ENCODE assay signal across 8 cellular contexts in genomic region chr5:141223112-141223783, GRCh38. TPM values are rescaled to one million over a fixed set of nuclear protein-coding genes. Genes with fewer than 3 reads are reported as not detected.
A peak's percentile ranks its signal among the peaks of the same experiment; 100 is the strongest.
DNase-seq lines count a peak whose midpoint lies in the region; ATAC-seq and TF ChIP-seq lines count a peak whose summit lies in the region.

TSS of gene PCDHB14 (plus strand) at chr5:141223343. CDS start at chr5:141223506, 163 bp downstream.

- no peaks in the 10 kb centered on the region for H3K79me2 ChIP-seq in hepatocyte

- peak; percentile 66 for DNase-seq in Calu3
- DNase-seq in SK-N-DZ (ENCODE audit: low spot score): peak; percentile 81
- DNase-seq in hepatocyte (ENCODE audit: low spot score): peak; percentile 21
- no peak for DNase-seq in left colon
- DNase-seq in GM10266 (ENCODE audit: extremely low spot score): no peak

- H4K20me1 ChIP-seq in hepatocyte (ENCODE audit: insufficient read depth, poor library complexity, severe bottlenecking): no peaks in the 10 kb centered on the region

- H3K9me3 Mint-ChIP-seq in Calu3 (ENCODE audit: low read depth, unreplicated experiment): peaks cover 13% of the 10 kb centered on the region

- H3K9me3 ChIP-seq in hepatocyte (ENCODE audit: low read depth): peaks cover 27% of the 10 kb centered on the region
- peaks cover 28 to 69% (median 52%) of the 10 kb centered on the region in 5 donors for H3K9me3 ChIP-seq in subcutaneous abdominal adipose tissue (ENCODE audit: control insufficient read depth in 5 of 5, low read length in 5 of 5)

- intact Hi-C loops in Calu3 (cut with micrococcal nuclease; ENCODE audit: unreplicated experiment) (loop anchor here (1.0 to 2.0 kb wide), 4 partner anchors 180 to 341 kb away; partner anchors contain the start of gene PCDHGA9), left colon (cut with DNase I, micrococcal nuclease) (no loop called here)

- no peaks in the 10 kb centered on the region for H3K27me3 ChIP-seq in hepatocyte
- H3K27me3 ChIP-seq in subcutaneous abdominal adipose tissue (ENCODE audit: control insufficient read depth in 5 of 5, insufficient read depth in 4 of 5, low read length in 5 of 5): no peaks in the 10 kb centered on the region

- BruUV-seq in Calu3 (replicated peaks; lab: Mats Ljungman, UMichigan): TSS peak; percentile 85

- no peaks in the 10 kb centered on the region for H3K27me3 Mint-ChIP-seq in Calu3 (ENCODE audit: unreplicated experiment)

- peak within 1 kb of the TSS; percentile 62 for H3K4me2 ChIP-seq in hepatocyte

- peak within 1 kb of the TSS; percentile 75 for H3K4me3 Mint-ChIP-seq in Calu3 (ENCODE audit: low read depth, unreplicated experiment)

- no peak within 1 kb of the TSS for H3K27ac ChIP-seq in hepatocyte
- no peak within 1 kb of the TSS for H3K27ac ChIP-seq in subcutaneous abdominal adipose tissue (ENCODE audit: low read depth, low read length)

- no peaks in the 10 kb centered on the region for H3K36me3 ChIP-seq in hepatocyte (replicated peaks; ENCODE audit: insufficient read depth, low read depth)
- H3K36me3 ChIP-seq in subcutaneous abdominal adipose tissue (ENCODE audit: control insufficient read depth in 5 of 5, insufficient read depth in 5 of 5, low read length in 5 of 5): no peaks in the 10 kb centered on the region

- H3K9me2 ChIP-seq in hepatocyte (replicated peaks; ENCODE audit: insufficient read depth): no peaks in the 10 kb centered on the region

- no peak within 1 kb of the TSS for H2AFZ ChIP-seq in hepatocyte

- no peak within 1 kb of the TSS for H3K4me3 ChIP-seq in hepatocyte
- peak within 1 kb of the TSS; percentile 42 to 61 (median 56) for H3K4me3 ChIP-seq in subcutaneous abdominal adipose tissue (ENCODE audit: low read depth in 1 of 5, low read length in 5 of 5)

- TF ChIP-seq EP300 in Ishikawa (IDR thresholded peaks at IDR 0.05; ENCODE audit: borderline replicate concordance): no peak

- TF ChIP-seq CTCF in Calu3 (IDR thresholded peaks at IDR 0.05; ENCODE audit: unreplicated experiment): peak; percentile 63
- TF ChIP-seq CTCF in hepatocyte (IDR thresholded peaks at IDR 0.05; ENCODE audit: poor library complexity): no peak
- no peak for TF ChIP-seq CTCF in GM10266 (IDR thresholded peaks at IDR 0.05; ENCODE audit: control insufficient read depth, insufficient read depth, low read depth, missing control alignments)

- H3K36me3 Mint-ChIP-seq in Calu3 (ENCODE audit: insufficient read depth, unreplicated experiment): peaks cover 7% of the 10 kb centered on the region

- peak; percentile 35 for TF ChIP-seq RAD21 in Ishikawa (IDR thresholded peaks at IDR 0.05; ENCODE audit: low read depth)

- H3K4me1 ChIP-seq in hepatocyte (ENCODE audit: insufficient read depth) (no peaks in the 10 kb centered on the region), subcutaneous abdominal adipose tissue (ENCODE audit: control insufficient read depth in 5 of 5, insufficient read depth in 5 of 5, low read length in 5 of 5) (peaks cover 0 to 7% (median 6%) of the 10 kb centered on the region in 5 donors)

- no peak within 1 kb of the TSS for H3K9ac ChIP-seq in subcutaneous abdominal adipose tissue (ENCODE audit: low read length in 5 of 5)

- WGBS in hepatocyte (ENCODE audit: low lambda C conversion rate, missing lambda C conversion rate): 51% methylated on average over 15 of the region's 15 CpGs

- peak within 1 kb of the TSS; percentile 60 for H3K27ac Mint-ChIP-seq in Calu3 (ENCODE audit: unreplicated experiment)

- no peak for ATAC-seq in left colon
- ATAC-seq in HG03457 (IDR thresholded peaks at IDR 0.05; ENCODE audit: unreplicated experiment): no peak

- CTCF ChIA-PET in Calu3 (lab: Charles Lee): interaction anchor here (0.6 to 1.8 kb wide), 23 partner anchors 36 to 396 kb away, joined by 3 to 43 read pairs (median 5); partner anchors contain the start of genes DIAPH1, PCDHB9, PCDHGA9 and PCDHGB3

- H3K4me1 Mint-ChIP-seq in Calu3 (ENCODE audit: low read depth, unreplicated experiment): no peaks in the 10 kb centered on the region

TF ChIP-seq in Ishikawa, 13 proteins besides CTCF, POLR2A, EP300 and RAD21:
- TF ChIP-seq TEAD4 (IDR thresholded peaks at IDR 0.05): no peak
- TF ChIP-seq, protein P1, sequence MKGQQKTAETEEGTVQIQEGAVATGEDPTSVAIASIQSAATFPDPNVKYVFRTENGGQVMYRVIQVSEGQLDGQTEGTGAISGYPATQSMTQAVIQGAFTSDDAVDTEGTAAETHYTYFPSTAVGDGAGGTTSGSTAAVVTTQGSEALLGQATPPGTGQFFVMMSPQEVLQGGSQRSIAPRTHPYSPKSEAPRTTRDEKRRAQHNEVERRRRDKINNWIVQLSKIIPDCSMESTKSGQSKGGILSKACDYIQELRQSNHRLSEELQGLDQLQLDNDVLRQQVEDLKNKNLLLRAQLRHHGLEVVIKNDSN (IDR thresholded peaks at IDR 0.05): no peak
- TF ChIP-seq, protein P2, sequence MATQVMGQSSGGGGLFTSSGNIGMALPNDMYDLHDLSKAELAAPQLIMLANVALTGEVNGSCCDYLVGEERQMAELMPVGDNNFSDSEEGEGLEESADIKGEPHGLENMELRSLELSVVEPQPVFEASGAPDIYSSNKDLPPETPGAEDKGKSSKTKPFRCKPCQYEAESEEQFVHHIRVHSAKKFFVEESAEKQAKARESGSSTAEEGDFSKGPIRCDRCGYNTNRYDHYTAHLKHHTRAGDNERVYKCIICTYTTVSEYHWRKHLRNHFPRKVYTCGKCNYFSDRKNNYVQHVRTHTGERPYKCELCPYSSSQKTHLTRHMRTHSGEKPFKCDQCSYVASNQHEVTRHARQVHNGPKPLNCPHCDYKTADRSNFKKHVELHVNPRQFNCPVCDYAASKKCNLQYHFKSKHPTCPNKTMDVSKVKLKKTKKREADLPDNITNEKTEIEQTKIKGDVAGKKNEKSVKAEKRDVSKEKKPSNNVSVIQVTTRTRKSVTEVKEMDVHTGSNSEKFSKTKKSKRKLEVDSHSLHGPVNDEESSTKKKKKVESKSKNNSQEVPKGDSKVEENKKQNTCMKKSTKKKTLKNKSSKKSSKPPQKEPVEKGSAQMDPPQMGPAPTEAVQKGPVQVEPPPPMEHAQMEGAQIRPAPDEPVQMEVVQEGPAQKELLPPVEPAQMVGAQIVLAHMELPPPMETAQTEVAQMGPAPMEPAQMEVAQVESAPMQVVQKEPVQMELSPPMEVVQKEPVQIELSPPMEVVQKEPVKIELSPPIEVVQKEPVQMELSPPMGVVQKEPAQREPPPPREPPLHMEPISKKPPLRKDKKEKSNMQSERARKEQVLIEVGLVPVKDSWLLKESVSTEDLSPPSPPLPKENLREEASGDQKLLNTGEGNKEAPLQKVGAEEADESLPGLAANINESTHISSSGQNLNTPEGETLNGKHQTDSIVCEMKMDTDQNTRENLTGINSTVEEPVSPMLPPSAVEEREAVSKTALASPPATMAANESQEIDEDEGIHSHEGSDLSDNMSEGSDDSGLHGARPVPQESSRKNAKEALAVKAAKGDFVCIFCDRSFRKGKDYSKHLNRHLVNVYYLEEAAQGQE (IDR thresholded peaks at IDR 0.05; ENCODE audit: low read depth): no peak
- no peak for TF ChIP-seq ZBTB7A (IDR thresholded peaks at IDR 0.05; ENCODE audit: low read depth)
- no peak for TF ChIP-seq TCF12 (IDR thresholded peaks at IDR 0.05; ENCODE audit: low read depth)
- TF ChIP-seq CREB1 (IDR thresholded peaks at IDR 0.05; ENCODE audit: low read depth): no peak
- no peak for TF ChIP-seq NFIC (IDR thresholded peaks at IDR 0.05)

RNA-seq across cellular contexts. Expression of gene PCDHB14, which starts in this region (rescaled TPM):
- total RNA-seq in Calu3 (2022) (5.7 and 6.3 TPM in 2 replicates), hepatocyte (3.9 and 4.3 TPM in 2 replicates), left colon (1 to 10 TPM; 1.2 to 1.7 TPM)
- polyA plus RNA-seq in SK-N-DZ (2014; cell fraction: cytosol; rRNA removed): 12.4 and 12.5 TPM in 2 replicates
- 8.1 and 9.5 TPM in 2 replicates for polyA plus RNA-seq in SK-N-DZ (2014; cell fraction: nucleus; rRNA removed)
- 2.2 and 3.0 TPM in 2 replicates for polyA plus RNA-seq in hepatocyte

Comparison
In these comparisons a context has a peak if more than half of its experiments do, and no peak if none do; other contexts are left out.
1. DNase-seq: peak in Calu3 (single experiment), SK-N-DZ (single experiment) and hepatocyte (single experiment); none in left colon (0 of 2) and GM10266 (single experiment).